11 cellular contexts compared by ENCODE assay signal in genomic region chr10:32413513-32413912, GRCh38. TPM values are rescaled to one million over a fixed set of nuclear protein-coding genes. Genes with fewer than 3 reads are reported as not detected.
DNase-seq lines count a peak whose midpoint lies in the region; ATAC-seq and TF ChIP-seq lines count a peak whose summit lies in the region.
"Had no signal": no experiment of that assay in that cellular context is flagged by ENCODE, and none has a peak within 500 bp of the region (broad histone marks: within the 10 kb centered on the region; RNA-seq: fewer than 3 reads in every experiment).

No MANE protein-coding gene starts in this region.

- H3K27me3 Mint-ChIP-seq in activated naive CD8-positive, alpha-beta T cell = no peaks in the 10 kb centered on the region

- no peaks in the 10 kb centered on the region for H3K27me3 ChIP-seq in suprapubic skin

- H3K36me3 Mint-ChIP-seq in activated naive CD8-positive, alpha-beta T cell = peaks cover 2% of the 10 kb centered on the region
- H3K36me3 Mint-ChIP-seq: naive B cell had no signal

- intact Hi-C loops in mucosa of descending colon (cut with DNase I, micrococcal nuclease) = no loop called here

- WGBS in suprapubic skin = 94% methylated on average over 2 of the region's 2 CpGs

- H3K4me1 Mint-ChIP-seq in activated naive CD8-positive, alpha-beta T cell (ENCODE audit: low read depth) = peaks cover 4% of the 10 kb centered on the region
- H3K4me1 Mint-ChIP-seq: naive B cell had no signal

- DNase-seq in stimulated activated naive CD4-positive, alpha-beta T cell treated with Interleukin-2 at 50 U/mL for 16 hours (lab: John Stamatoyannopoulos, UW) = peak; percentile 47
- no peak for DNase-seq in stimulated activated naive CD4-positive, alpha-beta T cell (lab: John Stamatoyannopoulos, UW)
- DNase-seq in mucosa of descending colon (no peak), suprapubic skin (ENCODE audit: low spot score in 2 of 2) (no peak), NCI-H2107 treated with DMSO at 0.1 percent for 48 hours (lab: John Stamatoyannopoulos, UW; ENCODE audit: unreplicated experiment) (no peak), Kasumi-1 (lab: John Stamatoyannopoulos, UW) (no peak)
- DNase-seq: caudate nucleus, COR-L47, naive B cell had no signal

- H3K9me3 Mint-ChIP-seq in activated naive CD8-positive, alpha-beta T cell (ENCODE audit: low read depth) = no peaks in the 10 kb centered on the region
- H3K9me3 Mint-ChIP-seq: naive B cell had no signal

- H3K4me3 Mint-ChIP-seq in activated naive CD8-positive, alpha-beta T cell = no peak overlapping the region
- H3K4me3 Mint-ChIP-seq: naive B cell had no signal

- H3K27ac Mint-ChIP-seq in activated naive CD8-positive, alpha-beta T cell = peak overlapping the region; percentile 24

- no peaks in the 10 kb centered on the region for H3K36me3 ChIP-seq in mucosa of descending colon (ENCODE audit: low read depth)
- H3K36me3 ChIP-seq in suprapubic skin = no peaks in the 10 kb centered on the region

- H3K4me1 ChIP-seq in mucosa of descending colon (ENCODE audit: low read depth) (no peaks in the 10 kb centered on the region), suprapubic skin (no peaks in the 10 kb centered on the region)

- no peaks in the 10 kb centered on the region for H3K9me3 ChIP-seq in mucosa of descending colon
- no peaks in the 10 kb centered on the region for H3K9me3 ChIP-seq in suprapubic skin

- H3K4me3 ChIP-seq in mucosa of descending colon (no peak overlapping the region), suprapubic skin (no peak overlapping the region)

- no peak for TF ChIP-seq EP300 in suprapubic skin (IDR thresholded peaks at IDR 0.05)

- no peak overlapping the region for H3K27ac ChIP-seq in suprapubic skin

- ATAC-seq in mucosa of descending colon (peak; percentile 66), GM19452 (IDR thresholded peaks at IDR 0.05; ENCODE audit: unreplicated experiment) (no peak)

- no peak for TF ChIP-seq POLR2A in suprapubic skin (IDR thresholded peaks at IDR 0.05)

- TF ChIP-seq CTCF in mucosa of descending colon (IDR thresholded peaks at IDR 0.05) = no peak
- no peak for TF ChIP-seq CTCF in suprapubic skin (IDR thresholded peaks at IDR 0.05)

RNA-seq across cellular contexts. Expression of gene CCDC7, which starts 32.4 kb away (rescaled TPM):
- total RNA-seq in mucosa of descending colon (10 to 100 TPM; 11.2 to 36.5 (median 14.2) TPM), suprapubic skin (10 to 100 TPM in 1 of 4 donors, 1 to 10 TPM in 3; 4.6 to 10.1 (median 7.6) TPM)
